In the genomic region with DNA sequence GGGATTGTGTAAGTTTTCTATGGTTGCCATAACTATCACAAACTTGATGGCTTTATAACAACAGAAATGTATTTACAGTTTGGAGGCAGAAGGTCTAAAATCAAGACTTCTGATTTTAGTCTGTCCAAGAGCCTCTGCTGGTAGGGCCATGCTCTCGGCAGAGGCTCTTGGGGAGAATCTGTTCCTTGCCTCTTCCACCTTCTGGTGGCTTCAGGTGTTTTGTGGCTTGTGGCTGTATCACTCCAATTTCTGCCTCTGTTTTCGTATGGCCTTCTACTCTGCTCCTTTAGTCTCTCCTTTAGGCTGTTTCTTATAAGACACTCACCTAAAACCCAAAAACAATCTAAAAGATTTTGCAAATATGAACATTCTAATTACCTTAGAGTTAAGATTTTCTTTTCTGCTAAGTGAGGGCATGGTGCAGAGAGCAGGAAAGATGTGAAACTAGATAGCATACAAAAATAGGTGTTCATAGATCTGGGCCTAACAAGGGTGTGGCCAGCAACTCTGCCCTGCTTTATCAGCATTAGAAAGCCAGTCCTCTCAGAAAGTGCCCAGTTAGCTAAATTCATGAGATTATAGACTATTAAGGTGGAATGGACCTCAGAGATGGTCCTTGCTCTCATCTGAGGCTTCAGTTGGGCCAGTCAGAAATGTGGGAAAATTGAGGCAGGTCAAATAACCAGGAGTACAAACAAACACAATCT, we compare ENCODE assay signal across 1 cellular context.
TF ChIP-seq lines count a peak whose summit lies in the region.

No MANE protein-coding gene starts in this region.

TF ChIP-seq in SK-N-SH treated with all-trans-retinoic acid at 6 μM for 48 hours, 23 proteins besides CTCF, POLR2A, EP300 and RAD21 (continued from another document):
- TF ChIP-seq ZC3H10 (CRISPR knock-in tag; IDR thresholded peaks at IDR 0.05) (no peak), CSDC2 (CRISPR knock-in tag; IDR thresholded peaks at IDR 0.05) (no peak), ISL1 (CRISPR knock-in tag; IDR thresholded peaks at IDR 0.05) (no peak), ZFP30 (CRISPR knock-in tag; IDR thresholded peaks at IDR 0.05) (no peak), ZNF8 (CRISPR knock-in tag; IDR thresholded peaks at IDR 0.05) (no peak), BACH2 (CRISPR knock-in tag; IDR thresholded peaks at IDR 0.05; ENCODE audit: borderline replicate concordance) (no peak)
- TF ChIP-seq, protein P1, sequence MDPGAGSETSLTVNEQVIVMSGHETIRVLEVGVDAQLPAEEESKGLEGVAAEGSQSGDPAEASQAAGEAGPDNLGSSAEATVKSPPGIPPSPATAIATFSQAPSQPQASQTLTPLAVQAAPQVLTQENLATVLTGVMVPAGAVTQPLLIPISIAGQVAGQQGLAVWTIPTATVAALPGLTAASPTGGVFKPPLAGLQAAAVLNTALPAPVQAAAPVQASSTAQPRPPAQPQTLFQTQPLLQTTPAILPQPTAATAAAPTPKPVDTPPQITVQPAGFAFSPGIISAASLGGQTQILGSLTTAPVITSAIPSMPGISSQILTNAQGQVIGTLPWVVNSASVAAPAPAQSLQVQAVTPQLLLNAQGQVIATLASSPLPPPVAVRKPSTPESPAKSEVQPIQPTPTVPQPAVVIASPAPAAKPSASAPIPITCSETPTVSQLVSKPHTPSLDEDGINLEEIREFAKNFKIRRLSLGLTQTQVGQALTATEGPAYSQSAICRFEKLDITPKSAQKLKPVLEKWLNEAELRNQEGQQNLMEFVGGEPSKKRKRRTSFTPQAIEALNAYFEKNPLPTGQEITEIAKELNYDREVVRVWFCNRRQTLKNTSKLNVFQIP (CRISPR knock-in tag; IDR thresholded peaks at IDR 0.05; ENCODE audit: borderline replicate concordance, low read depth), result no peak
